In the genomic region with DNA sequence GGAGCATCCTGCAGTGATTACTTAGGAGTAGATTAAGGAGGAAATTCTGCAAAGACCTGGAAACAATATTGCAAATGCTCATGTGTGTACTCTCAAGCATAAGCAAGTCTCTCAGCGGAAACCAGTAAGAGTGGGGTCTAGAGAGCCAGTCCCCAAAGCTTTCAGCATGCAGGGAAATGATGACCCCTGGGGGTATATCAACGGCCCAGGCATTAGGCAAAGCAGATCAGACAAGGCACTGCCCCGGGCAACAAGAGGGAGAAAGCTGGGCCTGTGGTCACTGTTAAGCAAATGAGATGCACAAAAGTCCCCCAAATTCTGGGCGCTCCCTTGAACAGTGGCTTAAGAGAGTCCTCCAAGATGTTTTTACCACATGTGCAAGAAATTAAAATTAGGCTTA, we compare ENCODE assay signal across 16 cellular contexts.
DNase-seq lines count a peak whose midpoint lies in the region; ATAC-seq, FAIRE-seq and TF ChIP-seq lines count a peak whose summit lies in the region.
"Had no signal": no experiment of that assay in that cellular context is flagged by ENCODE, and none has a peak within 500 bp of the region (broad histone marks: within the 10 kb centered on the region; RNA-seq: fewer than 3 reads in every experiment).

No MANE protein-coding gene starts in this region.

- TF ChIP-seq POLR2A in H1 (IDR thresholded peaks at IDR 0.05; ENCODE audit: control extremely low read depth in 1 of 2, low read depth in 2 of 2, low read length in 2 of 2) (no peak), breast epithelium (IDR thresholded peaks at IDR 0.05) (no peak), Peyer's patch (IDR thresholded peaks at IDR 0.05) (no peak)

- H3K27me3 ChIP-seq in H7 (ENCODE audit: control insufficient read depth, insufficient read depth, low read length) = no peaks in the 10 kb centered on the region
- no peaks in the 10 kb centered on the region for H3K27me3 ChIP-seq in H1 (replicated peaks in 1 of 4; ENCODE audit: control insufficient read depth in 3 of 4, extremely low read depth in 1 of 4, insufficient read depth in 3 of 4, low read length in 3 of 4)
- no peaks in the 10 kb centered on the region for H3K27me3 ChIP-seq in breast epithelium
- no peaks in the 10 kb centered on the region for H3K27me3 ChIP-seq in Peyer's patch

- H3K4me1 ChIP-seq in H1 (replicated peaks in 1 of 4; ENCODE audit: control insufficient read depth in 3 of 4, insufficient read depth in 4 of 4, low read length in 3 of 4) (0 out of 7 replicates have a peak, but pooled peaks cover 0 to 2% (median 0%) of the 10 kb centered on the region in 4 experiments), breast epithelium (peaks cover 0 to 3% of the 10 kb centered on the region in 2 donors), Peyer's patch (no peaks in the 10 kb centered on the region)

- POLR2A ChIA-PET in H1 (lab: Charles Lee; ENCODE audit: partially characterized antibody) = no interaction called here

- H4K5ac ChIP-seq in H1 (ENCODE audit: insufficient read length, low read depth, low read length) = no peak overlapping the region

- H3K4me2 ChIP-seq in H1 (ENCODE audit: insufficient read depth in 1 of 2, low read depth in 2 of 2, low read length in 2 of 2) = no peak overlapping the region

- WGBS in H1 (ENCODE audit: extremely low coverage in 1 of 2, insufficient coverage in 1 of 2, insufficient read length in 1 of 2, insufficient replicate concordance in 2 of 2, low coverage in 1 of 2, low lambda C conversion rate in 2 of 2, missing lambda C conversion rate in 1 of 2), 2 experiments = 82% methylated on average over 4 of the region's 4 CpGs; no CpG with 5 or more reads in 1 of the 2 experiments

- CTCF ChIA-PET in H1 (lab: Charles Lee; ENCODE audit: partially characterized antibody) = interaction anchor here (0.6 to 1.5 kb wide), 3 partner anchors 27 to 329 kb away, joined by 3 to 4 read pairs (median 3); no protein-coding TSS in a partner anchor

- no peak overlapping the region for H2BK20ac ChIP-seq in H1 (ENCODE audit: low read length)

- no peak for FAIRE-seq in H1 (lab: Jason Lieb, UNC)
- FAIRE-seq: A204.1, GM12878 had no signal

- no peak overlapping the region for H2AFZ ChIP-seq in H1 (ENCODE audit: low read length)

- H3K23me2 ChIP-seq in H1 (ENCODE audit: low read depth, low read length) = no peaks in the 10 kb centered on the region

- no peaks in the 10 kb centered on the region for H3K79me1 ChIP-seq in H1 (ENCODE audit: low read depth, low read length)

- no peak overlapping the region for H3K14ac ChIP-seq in H1 (ENCODE audit: insufficient read length)

- no peak overlapping the region for H3K27ac ChIP-seq in H1 (ENCODE audit: low read depth, low read length)
- H3K27ac ChIP-seq in breast epithelium = no peak overlapping the region
- no peak overlapping the region for H3K27ac ChIP-seq in Peyer's patch

- intact Hi-C loops in breast epithelium (cut with DNase I; ENCODE audit: low total_unique reads) = no loop called here

- H4K8ac ChIP-seq in H1 (ENCODE audit: extremely low read depth, insufficient read depth, low read length) = no peak overlapping the region

- no peak overlapping the region for H2BK5ac ChIP-seq in H1 (ENCODE audit: low read depth, low read length)

- no peak overlapping the region for H2BK12ac ChIP-seq in H1 (ENCODE audit: low read depth, low read length)

- no peak overlapping the region for H3K23ac ChIP-seq in H1 (ENCODE audit: insufficient read length)

- H2AK5ac ChIP-seq in H1 (ENCODE audit: low read depth, low read length) = no peak overlapping the region

- H3K36me3 ChIP-seq in H7 (replicated peaks; ENCODE audit: control insufficient read depth, insufficient read depth, low read length) (no peaks in the 10 kb centered on the region), H1 (ENCODE audit: control insufficient read depth in 2 of 4, insufficient read depth in 4 of 4, low read length in 3 of 4) (no peaks in the 10 kb centered on the region), breast epithelium (no peaks in the 10 kb centered on the region), Peyer's patch (no peaks in the 10 kb centered on the region)

- TF ChIP-seq EP300 in H1 (IDR thresholded peaks at IDR 0.05; ENCODE audit: borderline replicate concordance in 1 of 2, low read depth in 2 of 2, low read length in 2 of 2) = no peak

- H3K79me2 ChIP-seq in H1 (ENCODE audit: control insufficient read depth in 1 of 2, insufficient read depth in 2 of 2, low read length in 2 of 2) = no peaks in the 10 kb centered on the region

- 0 out of 4 replicates have a peak, but pooled peaks of 1 of the 3 experiments have one; percentile 6 for TF ChIP-seq CTCF in H1 (IDR thresholded peaks at IDR 0.05; ENCODE audit: control extremely low read depth in 1 of 3, insufficient read depth in 1 of 3, low read depth in 1 of 3, low read length in 3 of 3)
- TF ChIP-seq CTCF in breast epithelium (IDR thresholded peaks at IDR 0.05) = no peak
- TF ChIP-seq CTCF in Peyer's patch (IDR thresholded peaks at IDR 0.05) = no peak

- H3K9ac ChIP-seq in H1 (replicated peaks in 1 of 4; ENCODE audit: extremely low read depth in 1 of 4, low read depth in 3 of 4, low read length in 3 of 4) = no peak overlapping the region

- no peak overlapping the region for H3K56ac ChIP-seq in H1 (replicated peaks; ENCODE audit: insufficient read length, low read depth, low read length)

- H3K4ac ChIP-seq in H1 (replicated peaks; ENCODE audit: insufficient read length, low read depth, low read length) = no peak overlapping the region

- no peaks in the 10 kb centered on the region for H4K20me1 ChIP-seq in H1 (replicated peaks in 1 of 2; ENCODE audit: control insufficient read depth in 1 of 2, insufficient read depth in 2 of 2, low read length in 2 of 2)

- H3K9me3 ChIP-seq in H1 (ENCODE audit: insufficient read depth in 2 of 2, low read depth in 1 of 2, low read length in 1 of 2) (no peaks in the 10 kb centered on the region), breast epithelium (no peaks in the 10 kb centered on the region), Peyer's patch (no peaks in the 10 kb centered on the region)

- no peak for ATAC-seq in GM19397 (IDR thresholded peaks at IDR 0.05; ENCODE audit: unreplicated experiment)
- ATAC-seq: GM12878, HCT116 had no signal

- H3K18ac ChIP-seq in H1 (ENCODE audit: extremely low read depth, low read length) = no peak overlapping the region

- no peak overlapping the region for H2BK15ac ChIP-seq in H1 (ENCODE audit: low read length)

- peak; percentile 40 to 49 for TF ChIP-seq RAD21 in H1 (IDR thresholded peaks at IDR 0.05 in 1 of 2, conservative IDR thresholded peaks at IDR 0.05 in 1 of 2; ENCODE audit: low read depth in 2 of 2, low read length in 2 of 2)

- no peak overlapping the region for H3K4me3 ChIP-seq in H7 (ENCODE audit: insufficient read depth, low read depth, low read length)
- no peak overlapping the region for H3K4me3 ChIP-seq in H1 (ENCODE audit: extremely low read depth in 1 of 4, insufficient read depth in 2 of 4, low read depth in 3 of 4, low read length in 4 of 4)
- no peak overlapping the region for H3K4me3 ChIP-seq in breast epithelium
- no peak overlapping the region for H3K4me3 ChIP-seq in Peyer's patch
- H3K4me3 ChIP-seq: GM12878 had no signal

- peak; percentile 49 for DNase-seq in ELF-1 (ENCODE audit: low read depth, low spot score)
- DNase-seq in H7 = peak; percentile 47
- DNase-seq in H1 (ENCODE audit: low read depth in 1 of 2, low spot score in 2 of 2) = no peak
- DNase-seq in islet precursor cell = peak; percentile 71
- DNase-seq in breast epithelium (ENCODE audit: low spot score in 2 of 2) = no peak
- DNase-seq in NCI-H1092 (lab: John Stamatoyannopoulos, UW) = no peak
- no peak for DNase-seq in Peyer's patch
- DNase-seq: C1 segment of cervical spinal cord; Calu3; CD4-positive, alpha-beta T cell; DMS 273 treated with DMSO at 0.1 percent for 48 hours; GOT3 had no signal

- H4K91ac ChIP-seq in H1 (replicated peaks; ENCODE audit: insufficient read length, low read length) = no peak overlapping the region

- H2BK120ac ChIP-seq in H1 (replicated peaks; ENCODE audit: low read depth, low read length) = no peak overlapping the region

TF ChIP-seq in H1, 55 proteins besides CTCF, POLR2A, EP300 and RAD21:
- TF ChIP-seq EZH2 (IDR thresholded peaks at IDR 0.05; ENCODE audit: low read depth, low read length, severe bottlenecking) (no peak), HDAC6 (IDR thresholded peaks at IDR 0.05; ENCODE audit: low read depth, low read length) (no peak), CEBPB (IDR thresholded peaks at IDR 0.05; ENCODE audit: low read depth, low read length) (no peak), CBX5 (IDR thresholded peaks at IDR 0.05; ENCODE audit: low read depth, low read length) (no peak), EGR1 (IDR thresholded peaks at IDR 0.05; ENCODE audit: borderline replicate concordance, low read depth, low read length) (no peak)

Comparison
In these comparisons a context has a peak if more than half of its experiments do, and no peak if none do; other contexts are left out.
1. DNase-seq: peak in ELF-1 (single experiment), H7 (single experiment) and islet precursor cell (single experiment); none in H1 (0 of 2), breast epithelium (0 of 2), NCI-H1092 (single experiment) and Peyer's patch (0 of 3).